In genomic region chr14:76426161-76426696, GRCh38 we compare ENCODE assay signal across 2 cellular contexts.
TF ChIP-seq lines count a peak whose summit lies in the region.

No MANE protein-coding gene starts in this region.

TF ChIP-seq in HCT116, 20 proteins besides CTCF, POLR2A, EP300 and RAD21:
- TF ChIP-seq ELF1 (IDR thresholded peaks at IDR 0.05; ENCODE audit: borderline replicate concordance, low read depth): no peak
- no peak for TF ChIP-seq SIN3A (IDR thresholded peaks at IDR 0.05; ENCODE audit: low read depth)
- no peak for TF ChIP-seq SRF (IDR thresholded peaks at IDR 0.05; ENCODE audit: low read depth)
- no peak for TF ChIP-seq EGR1 (IDR thresholded peaks at IDR 0.05; ENCODE audit: low read depth)
- no peak for TF ChIP-seq CBX3 (IDR thresholded peaks at IDR 0.05; ENCODE audit: low read depth)
- TF ChIP-seq ATF3 (IDR thresholded peaks at IDR 0.05): no peak
- no peak for TF ChIP-seq JUND (IDR thresholded peaks at IDR 0.05)
- TF ChIP-seq POLR2AphosphoS5 (IDR thresholded peaks at IDR 0.05; ENCODE audit: low read depth, low read length): no peak
- no peak for TF ChIP-seq EZH2 (IDR thresholded peaks at IDR 0.05)
- TF ChIP-seq ZNF274 (IDR thresholded peaks at IDR 0.05; ENCODE audit: low read depth, low read length): no peak
- no peak for TF ChIP-seq TCF7L2 (IDR thresholded peaks at IDR 0.05; ENCODE audit: borderline replicate concordance, extremely low read depth, insufficient read depth, insufficient read length)

TF ChIP-seq in K562, 482 proteins besides CTCF, POLR2A, EP300 and RAD21:
- no peak for TF ChIP-seq KAT7 (CRISPR knock-in tag; IDR thresholded peaks at IDR 0.05; ENCODE audit: borderline replicate concordance)
- no peak for TF ChIP-seq NR4A1 (CRISPR knock-in tag; IDR thresholded peaks at IDR 0.05)
- no peak for TF ChIP-seq NR4A1 (tag; IDR thresholded peaks at IDR 0.05)
- no peak for TF ChIP-seq SMAD3 (CRISPR knock-in tag; conservative IDR thresholded peaks at IDR 0.05)
- no peak for TF ChIP-seq BRCA1 (IDR thresholded peaks at IDR 0.05)
- TF ChIP-seq BRCA1 (CRISPR knock-in tag; IDR thresholded peaks at IDR 0.05): no peak
- TF ChIP-seq SIX5 (IDR thresholded peaks at IDR 0.05; ENCODE audit: borderline replicate concordance in 1 of 2, insufficient read depth in 1 of 2, low read depth in 1 of 2, low read length in 2 of 2): peak; percentile 21 to 35; a peak in 2 of 4 replicates
- no peak for TF ChIP-seq ZKSCAN1 (IDR thresholded peaks at IDR 0.05; ENCODE audit: low read depth, low read length)
- TF ChIP-seq SRSF7 (optimal IDR thresholded peaks at IDR 0.05; ENCODE audit: low read depth, low read length): no peak
- peak; percentile 68; the same call in 1 of the 2 replicates for TF ChIP-seq ZNF143 (CRISPR knock-in tag; IDR thresholded peaks at IDR 0.05)
- TF ChIP-seq PPARD (CRISPR knock-in tag; IDR thresholded peaks at IDR 0.05): no peak
- TF ChIP-seq ATF3 (IDR thresholded peaks at IDR 0.05): 0 out of 2 replicates have a peak, but pooled peaks have one; percentile 25
- no peak for TF ChIP-seq ATF3 (CRISPR knock-in tag; conservative IDR thresholded peaks at IDR 0.05)
- peak; percentile 73 for TF ChIP-seq HCFC1 (IDR thresholded peaks at IDR 0.05; ENCODE audit: low read depth, low read length)
- no peak for TF ChIP-seq ZHX1 (conservative IDR thresholded peaks at IDR 0.05; ENCODE audit: low read length)
- no peak for TF ChIP-seq EWSR1 (IDR thresholded peaks at IDR 0.05; ENCODE audit: borderline replicate concordance, low read depth, partially characterized antibody)
- TF ChIP-seq E2F3 (CRISPR knock-in tag; IDR thresholded peaks at IDR 0.05): no peak
- TF ChIP-seq CHD4 (IDR thresholded peaks at IDR 0.05; ENCODE audit: insufficient read depth, insufficient replicate concordance, low read depth, low read length, poor library complexity, severe bottlenecking): no peak
- TF ChIP-seq ARID3B (CRISPR knock-in tag; IDR thresholded peaks at IDR 0.05; ENCODE audit: borderline replicate concordance): no peak
- no peak for TF ChIP-seq JUNB (CRISPR knock-in tag; conservative IDR thresholded peaks at IDR 0.05)
- TF ChIP-seq ZNF695 (CRISPR knock-in tag; IDR thresholded peaks at IDR 0.05): no peak
- peak; percentile 65; the same call in 1 of the 2 replicates for TF ChIP-seq RAD51 (IDR thresholded peaks at IDR 0.05; ENCODE audit: borderline replicate concordance, low read depth)
- TF ChIP-seq SIN3A (IDR thresholded peaks at IDR 0.05; ENCODE audit: borderline replicate concordance in 2 of 2, control insufficient read depth in 1 of 2, low read depth in 2 of 2, low read length in 2 of 2): no peak
- TF ChIP-seq RBM25 (IDR thresholded peaks at IDR 0.05; ENCODE audit: low read depth, low read length, severe bottlenecking): no peak
- TF ChIP-seq CHCHD3 (CRISPR knock-in tag; IDR thresholded peaks at IDR 0.05): no peak
- TF ChIP-seq RHOXF2B (CRISPR knock-in tag; conservative IDR thresholded peaks at IDR 0.05): no peak
- peak; percentile 81 for TF ChIP-seq USF1 (CRISPR knock-in tag; IDR thresholded peaks at IDR 0.05)
- TF ChIP-seq STAT6 (CRISPR knock-in tag; IDR thresholded peaks at IDR 0.05): no peak
- no peak for TF ChIP-seq ZFPM2 (CRISPR knock-in tag; IDR thresholded peaks at IDR 0.05)
- TF ChIP-seq C11orf30 (IDR thresholded peaks at IDR 0.05; ENCODE audit: low read depth): no peak
- TF ChIP-seq SMAD4 (CRISPR knock-in tag; conservative IDR thresholded peaks at IDR 0.05): no peak
- TF ChIP-seq GTF2E2 (tag; IDR thresholded peaks at IDR 0.05): no peak
- no peak for TF ChIP-seq ELF1 (tag; IDR thresholded peaks at IDR 0.05)
- no peak for TF ChIP-seq FOXA1 (IDR thresholded peaks at IDR 0.05; ENCODE audit: borderline replicate concordance)
- TF ChIP-seq ZBTB43 (CRISPR knock-in tag; IDR thresholded peaks at IDR 0.05): no peak
- no peak for TF ChIP-seq HNRNPK (IDR thresholded peaks at IDR 0.05; ENCODE audit: low read depth, low read length, poor library complexity, severe bottlenecking)
- TF ChIP-seq ZNF41 (CRISPR knock-in tag; conservative IDR thresholded peaks at IDR 0.05): no peak
- TF ChIP-seq ZNF398 (CRISPR knock-in tag; IDR thresholded peaks at IDR 0.05): no peak
- peak; percentile 82 for TF ChIP-seq USF2 (CRISPR knock-in tag; IDR thresholded peaks at IDR 0.05)
- no peak for TF ChIP-seq FOSL1 (tag; conservative IDR thresholded peaks at IDR 0.05)
- TF ChIP-seq MYNN (IDR thresholded peaks at IDR 0.05): no peak
- no peak for TF ChIP-seq MYNN (CRISPR knock-in tag; IDR thresholded peaks at IDR 0.05)
- TF ChIP-seq CTCFL (IDR thresholded peaks at IDR 0.05; ENCODE audit: borderline replicate concordance, insufficient read depth, low read depth, low read length, poor library complexity, severe bottlenecking): no peak
